Comparison of ENCODE assay signal across 15 cellular contexts in genomic region chr11:123494195-123495050, GRCh38.
DNase-seq lines count a peak whose midpoint lies in the region; ATAC-seq and TF ChIP-seq lines count a peak whose summit lies in the region.
"Had no signal": no experiment of that assay in that cellular context is flagged by ENCODE, and none has a peak within 500 bp of the region (broad histone marks: within the 10 kb centered on the region; RNA-seq: fewer than 3 reads in every experiment).

No MANE protein-coding gene starts in this region.

- ATAC-seq in left ventricle myocardium superior (peak; percentile 23), GM18868 (IDR thresholded peaks at IDR 0.05; ENCODE audit: unreplicated experiment) (no peak), HG02642 (IDR thresholded peaks at IDR 0.05; ENCODE audit: poor library complexity, unreplicated experiment) (no peak)

- no peak overlapping the region for H3K27ac ChIP-seq in right atrium auricular region

- H3K27me3 ChIP-seq in right atrium auricular region = no peaks in the 10 kb centered on the region

- DNase-seq in left ventricle myocardium superior (no peak), right atrium auricular region (ENCODE audit: low spot score) (no peak), amniotic stem cell (lab: John Stamatoyannopoulos, UW) (peak; percentile 18), iPS-NIHi7 (ENCODE audit: extremely low spot score) (peak; percentile 52), NCI-H2029 (lab: John Stamatoyannopoulos, UW) (no peak)
- DNase-seq in activated naive CD4-positive, alpha-beta T cell (lab: John Stamatoyannopoulos, UW) = no peak
- DNase-seq: activated naive CD8-positive, alpha-beta T cell treated with anti-CD3 and anti-CD28 coated beads for 36 hours; AML-193; effector CD8-positive, alpha-beta T cell; NCI-H2227 treated with DMSO at 0.1 percent for 48 hours; stimulated activated CD4-positive, alpha-beta T cell treated with anti-CD3 and anti-CD28 coated beads, Interleukin-1b, Interleukin-23, amount 100 ng/mL, for 48 hours; stimulated activated naive CD4-positive, alpha-beta T cell had no signal

- intact Hi-C loops in left ventricle myocardium superior (cut with micrococcal nuclease) = no loop called here

- TF ChIP-seq CTCF in right atrium auricular region (IDR thresholded peaks at IDR 0.05) = no peak

- H3K9me3 ChIP-seq in right atrium auricular region = no peaks in the 10 kb centered on the region

- H3K4me3 ChIP-seq in right atrium auricular region = no peak overlapping the region
- H3K4me3 ChIP-seq: lung had no signal

- H3K4me1 ChIP-seq in right atrium auricular region = no peaks in the 10 kb centered on the region

- no peaks in the 10 kb centered on the region for H3K36me3 ChIP-seq in right atrium auricular region

Comparison
In these comparisons a context has a peak if more than half of its experiments do, and no peak if none do; other contexts are left out.
1. DNase-seq: peak in amniotic stem cell (single experiment) and iPS-NIHi7 (single experiment); none in left ventricle myocardium superior (single experiment), right atrium auricular region (single experiment), activated naive CD4-positive, alpha-beta T cell (0 of 4) and NCI-H2029 (single experiment).